Comparison of ENCODE assay signal across 1 cellular context in the genomic region with DNA sequence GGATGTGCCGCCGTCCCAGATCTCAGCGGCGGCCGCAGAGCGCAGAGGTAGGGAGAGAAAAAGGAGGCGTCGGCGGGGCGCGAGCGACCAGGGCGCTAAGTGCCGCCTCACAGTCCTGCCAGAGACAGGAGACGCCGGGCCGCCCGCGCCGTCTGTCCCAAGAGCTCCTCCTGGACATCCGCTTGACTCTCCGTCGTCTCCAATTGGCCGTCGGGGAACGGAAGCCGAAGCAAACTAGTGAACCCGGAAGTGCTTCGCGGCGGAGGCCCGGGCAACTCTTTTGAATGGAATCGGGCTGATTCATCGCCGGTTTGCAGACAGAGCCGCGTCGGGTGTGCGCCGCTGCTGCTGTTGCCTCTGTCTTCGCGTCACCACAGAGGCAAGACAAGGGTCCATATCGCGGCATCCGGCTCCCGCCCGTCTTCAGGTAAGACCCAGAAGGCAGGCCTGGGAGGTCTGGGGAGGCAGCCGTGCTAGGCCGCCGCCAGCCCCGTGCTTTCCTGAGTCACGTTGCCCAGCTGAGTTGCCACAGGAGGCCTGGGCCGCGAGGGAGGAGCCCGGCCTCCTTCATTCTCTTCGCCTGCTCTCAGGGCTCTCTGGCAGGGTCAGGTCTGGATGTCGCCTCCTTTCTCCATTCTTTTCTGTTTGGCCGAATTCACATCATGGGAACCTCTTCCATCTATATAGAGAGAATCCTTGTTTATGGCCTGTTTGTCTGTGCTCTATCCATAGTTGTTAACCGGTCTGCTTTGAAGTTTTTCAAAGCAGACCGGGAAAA.
TF ChIP-seq lines count a peak whose summit lies in the region.

Gene PSMD14 (plus strand): TSS at position 248 of the 778 bp plus-strand sequence. CDS start 10,401 bp downstream, outside the sequence.

TF ChIP-seq in HepG2, 621 proteins besides CTCF, POLR2A, EP300 and RAD21 (continued from another document and continues in another):
- TF ChIP-seq ZNF44 (CRISPR knock-in tag; IDR thresholded peaks at IDR 0.05): peak; percentile 88
- no peak for TF ChIP-seq MED13 (CRISPR knock-in tag; IDR thresholded peaks at IDR 0.05)
- no peak for TF ChIP-seq ZNF513 (CRISPR knock-in tag; conservative IDR thresholded peaks at IDR 0.05)
- TF ChIP-seq, protein P1, sequence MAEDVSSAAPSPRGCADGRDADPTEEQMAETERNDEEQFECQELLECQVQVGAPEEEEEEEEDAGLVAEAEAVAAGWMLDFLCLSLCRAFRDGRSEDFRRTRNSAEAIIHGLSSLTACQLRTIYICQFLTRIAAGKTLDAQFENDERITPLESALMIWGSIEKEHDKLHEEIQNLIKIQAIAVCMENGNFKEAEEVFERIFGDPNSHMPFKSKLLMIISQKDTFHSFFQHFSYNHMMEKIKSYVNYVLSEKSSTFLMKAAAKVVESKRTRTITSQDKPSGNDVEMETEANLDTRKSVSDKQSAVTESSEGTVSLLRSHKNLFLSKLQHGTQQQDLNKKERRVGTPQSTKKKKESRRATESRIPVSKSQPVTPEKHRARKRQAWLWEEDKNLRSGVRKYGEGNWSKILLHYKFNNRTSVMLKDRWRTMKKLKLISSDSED (CRISPR knock-in tag; IDR thresholded peaks at IDR 0.05): no peak
- TF ChIP-seq, protein P2, sequence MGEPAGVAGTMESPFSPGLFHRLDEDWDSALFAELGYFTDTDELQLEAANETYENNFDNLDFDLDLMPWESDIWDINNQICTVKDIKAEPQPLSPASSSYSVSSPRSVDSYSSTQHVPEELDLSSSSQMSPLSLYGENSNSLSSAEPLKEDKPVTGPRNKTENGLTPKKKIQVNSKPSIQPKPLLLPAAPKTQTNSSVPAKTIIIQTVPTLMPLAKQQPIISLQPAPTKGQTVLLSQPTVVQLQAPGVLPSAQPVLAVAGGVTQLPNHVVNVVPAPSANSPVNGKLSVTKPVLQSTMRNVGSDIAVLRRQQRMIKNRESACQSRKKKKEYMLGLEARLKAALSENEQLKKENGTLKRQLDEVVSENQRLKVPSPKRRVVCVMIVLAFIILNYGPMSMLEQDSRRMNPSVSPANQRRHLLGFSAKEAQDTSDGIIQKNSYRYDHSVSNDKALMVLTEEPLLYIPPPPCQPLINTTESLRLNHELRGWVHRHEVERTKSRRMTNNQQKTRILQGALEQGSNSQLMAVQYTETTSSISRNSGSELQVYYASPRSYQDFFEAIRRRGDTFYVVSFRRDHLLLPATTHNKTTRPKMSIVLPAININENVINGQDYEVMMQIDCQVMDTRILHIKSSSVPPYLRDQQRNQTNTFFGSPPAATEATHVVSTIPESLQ (CRISPR knock-in tag; conservative IDR thresholded peaks at IDR 0.05): peak; percentile 81
- peak; percentile 99 for TF ChIP-seq DMAP1 (CRISPR knock-in tag; IDR thresholded peaks at IDR 0.05)
- peak; percentile 62 for TF ChIP-seq NFE2L2 (IDR thresholded peaks at IDR 0.05; ENCODE audit: low read length)
- TF ChIP-seq ZSCAN25 (CRISPR knock-in tag; IDR thresholded peaks at IDR 0.05): peak; percentile 84
- TF ChIP-seq ASH2L (IDR thresholded peaks at IDR 0.05; ENCODE audit: insufficient read length, low read depth, low read length): peak; percentile 99
- peak; percentile 99 for TF ChIP-seq ZNF687 (CRISPR knock-in tag; IDR thresholded peaks at IDR 0.05)
- TF ChIP-seq NFE2L1 (CRISPR knock-in tag; IDR thresholded peaks at IDR 0.05; ENCODE audit: borderline replicate concordance): peak; percentile 100
- TF ChIP-seq WIZ (CRISPR knock-in tag; IDR thresholded peaks at IDR 0.05): peak; percentile 54; the same call in 1 of the 2 replicates
- no peak for TF ChIP-seq NFRKB (IDR thresholded peaks at IDR 0.05)
- TF ChIP-seq ZNF326 (CRISPR knock-in tag; IDR thresholded peaks at IDR 0.05; ENCODE audit: borderline replicate concordance): no peak
- no peak for TF ChIP-seq CC2D1A (CRISPR knock-in tag; IDR thresholded peaks at IDR 0.05)
- TF ChIP-seq, protein P3, sequence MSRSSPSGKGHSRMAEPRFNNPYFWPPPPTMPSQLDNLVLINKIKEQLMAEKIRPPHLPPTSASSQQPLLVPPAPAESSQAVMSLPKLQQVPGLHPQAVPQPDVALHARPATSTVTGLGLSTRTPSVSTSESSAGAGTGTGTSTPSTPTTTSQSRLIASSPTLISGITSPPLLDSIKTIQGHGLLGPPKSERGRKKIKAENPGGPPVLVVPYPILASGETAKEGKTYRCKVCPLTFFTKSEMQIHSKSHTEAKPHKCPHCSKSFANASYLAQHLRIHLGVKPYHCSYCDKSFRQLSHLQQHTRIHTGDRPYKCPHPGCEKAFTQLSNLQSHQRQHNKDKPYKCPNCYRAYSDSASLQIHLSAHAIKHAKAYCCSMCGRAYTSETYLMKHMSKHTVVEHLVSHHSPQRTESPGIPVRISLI (CRISPR knock-in tag; IDR thresholded peaks at IDR 0.05; ENCODE audit: borderline replicate concordance): peak; percentile 58; the same call in 1 of the 2 replicates
- TF ChIP-seq ZC3H4 (CRISPR knock-in tag; IDR thresholded peaks at IDR 0.05; ENCODE audit: borderline replicate concordance): peak; percentile 74; the same call in 1 of the 2 replicates
- peak; percentile 89 for TF ChIP-seq PCBP1 (IDR thresholded peaks at IDR 0.05; ENCODE audit: borderline replicate concordance, low read depth, low read length)
- peak; percentile 96; the same call in 1 of the 2 replicates for TF ChIP-seq ZNF782 (CRISPR knock-in tag; IDR thresholded peaks at IDR 0.05; ENCODE audit: borderline replicate concordance)
- TF ChIP-seq ZSCAN30 (CRISPR knock-in tag; IDR thresholded peaks at IDR 0.05): no peak
- peak; percentile 72 for TF ChIP-seq ZNF407 (CRISPR knock-in tag; IDR thresholded peaks at IDR 0.05; ENCODE audit: not compliant biosample characterization)
- no peak for TF ChIP-seq ZNF282 (IDR thresholded peaks at IDR 0.05; ENCODE audit: partially characterized antibody)
- peak; percentile 84 for TF ChIP-seq RXRB (CRISPR knock-in tag; IDR thresholded peaks at IDR 0.05; ENCODE audit: borderline replicate concordance)
- TF ChIP-seq FIP1L1 (IDR thresholded peaks at IDR 0.05; ENCODE audit: borderline replicate concordance, insufficient read depth, low read depth, low read length): peak; percentile 84; the same call in 1 of the 2 replicates
- peak; percentile 92; the same call in 1 of the 2 replicates for TF ChIP-seq SP140L (CRISPR knock-in tag; IDR thresholded peaks at IDR 0.05; ENCODE audit: borderline replicate concordance)
- peak; percentile 83; the same call in 1 of the 2 replicates for TF ChIP-seq ZNF124 (CRISPR knock-in tag; IDR thresholded peaks at IDR 0.05)
- no peak for TF ChIP-seq PBX3 (CRISPR knock-in tag; IDR thresholded peaks at IDR 0.05; ENCODE audit: borderline replicate concordance)
- peak; percentile 93 for TF ChIP-seq ZNF75D (CRISPR knock-in tag; IDR thresholded peaks at IDR 0.05; ENCODE audit: borderline replicate concordance)
- no peak for TF ChIP-seq KDM6A (CRISPR knock-in tag; IDR thresholded peaks at IDR 0.05; ENCODE audit: low read depth)
- TF ChIP-seq ATF5 (CRISPR knock-in tag; IDR thresholded peaks at IDR 0.05; ENCODE audit: low read depth): peak; percentile 97; the same call in 1 of the 2 replicates
- TF ChIP-seq KLF9 (CRISPR knock-in tag; IDR thresholded peaks at IDR 0.05; ENCODE audit: low read depth): peak; percentile 59; the same call in 1 of the 2 replicates
- TF ChIP-seq LCORL (IDR thresholded peaks at IDR 0.05): peak; percentile 92
- TF ChIP-seq LCORL (CRISPR knock-in tag; IDR thresholded peaks at IDR 0.05): peak; percentile 30; the same call in 1 of the 2 replicates
- peak; percentile 100 for TF ChIP-seq KAT7 (CRISPR knock-in tag; IDR thresholded peaks at IDR 0.05; ENCODE audit: borderline replicate concordance)
